ENCODE assay signal across 22 cellular contexts in genomic region chr9:128169492-128169891, GRCh38. TPM values are rescaled to one million over a fixed set of nuclear protein-coding genes. Genes with fewer than 3 reads are reported as not detected.
"Had no signal": no experiment of that assay in that cellular context is flagged by ENCODE, and none has a peak within 500 bp of the region (broad histone marks: within the 10 kb centered on the region; RNA-seq: fewer than 3 reads in every experiment).

No MANE protein-coding gene starts in this region.

- H3K4me3 Mint-ChIP-seq: activated CD8-positive, alpha-beta memory T cell treated with anti-CD3 and anti-CD28 coated beads, Interleukin-2, amount 10 ng/mL, durations not matched to agents 7 days and 5 days; activated T-cell treated with anti-CD3 and anti-CD28 coated beads, Interleukin-2, amount 50 U/mL, for 24 hours; neural crest cell; stimulated activated effector memory CD8-positive, alpha-beta T cell treated with anti-CD3 and anti-CD28 coated beads, Interleukin-12 subunit alpha, Interleukin-12 subunit beta, amount 100 ng/mL, for 72 hours; T-helper 17 cell had no signal

- H3K27me3 Mint-ChIP-seq: activated CD8-positive, alpha-beta memory T cell treated with anti-CD3 and anti-CD28 coated beads, Interleukin-2, amount 10 ng/mL, durations not matched to agents 7 days and 5 days; activated T-cell treated with anti-CD3 and anti-CD28 coated beads, Interleukin-2, amount 50 U/mL, for 24 hours; T-helper 17 cell had no signal

- ATAC-seq: activated CD8-positive, alpha-beta memory T cell treated with anti-CD3 and anti-CD28 coated beads, Interleukin-2, amount 10 ng/mL, durations not matched to agents 7 days and 5 days; heart left ventricle; left ventricle myocardium superior; pancreas; stimulated activated effector memory CD8-positive, alpha-beta T cell treated with anti-CD3 and anti-CD28 coated beads, Interleukin-12 subunit alpha, Interleukin-12 subunit beta, amount 100 ng/mL, for 72 hours; T-helper 17 cell had no signal

- H3K4me3 ChIP-seq: ascending aorta, heart left ventricle, pancreas, skin epidermis, tibial artery, uterus had no signal

- FAIRE-seq: bronchial epithelial cell, colon, endothelial cell of umbilical vein, keratinocyte, pancreas, TTC549 had no signal

- H3K4me1 ChIP-seq: ascending aorta, pancreas, tibial artery, uterus had no signal

- H3K27ac Mint-ChIP-seq: activated CD8-positive, alpha-beta memory T cell treated with anti-CD3 and anti-CD28 coated beads, Interleukin-2, amount 10 ng/mL, durations not matched to agents 7 days and 5 days; stimulated activated effector memory CD8-positive, alpha-beta T cell treated with anti-CD3 and anti-CD28 coated beads, Interleukin-12 subunit alpha, Interleukin-12 subunit beta, amount 100 ng/mL, for 72 hours; T-helper 17 cell had no signal

- H3K27ac ChIP-seq: ascending aorta, heart left ventricle, pancreas, skin epidermis, tibial artery, uterus had no signal

- H3K9me3 ChIP-seq: ascending aorta, heart left ventricle, pancreas, tibial artery, uterus had no signal

- H3K36me3 ChIP-seq: uterus had no signal

- DNase-seq: activated CD4-positive, CD25-positive, alpha-beta regulatory T cell; activated CD8-positive, alpha-beta memory T cell treated with anti-CD3 and anti-CD28 coated beads, Interleukin-2, amount 10 ng/mL, durations not matched to agents 7 days and 5 days; activated effector memory CD4-positive, alpha-beta T cell treated with anti-CD3 and anti-CD28 coated beads, Interleukin-2, amount 50 U/mL, for 16 hours; activated T-cell treated with anti-CD3 and anti-CD28 coated beads, Interleukin-2, amount 50 U/mL, for 24 hours; foreskin melanocyte; heart left ventricle; left ventricle myocardium superior; mesendoderm; pancreas; retina; T-helper 17 cell; tibial artery; uterus had no signal

- H3K9me3 Mint-ChIP-seq: activated T-cell treated with anti-CD3 and anti-CD28 coated beads, Interleukin-2, amount 50 U/mL, for 24 hours; neural crest cell; stimulated activated effector memory CD8-positive, alpha-beta T cell treated with anti-CD3 and anti-CD28 coated beads, Interleukin-12 subunit alpha, Interleukin-12 subunit beta, amount 100 ng/mL, for 72 hours had no signal

- H3K27me3 ChIP-seq: ascending aorta, heart left ventricle, pancreas, tibial artery, uterus had no signal

- H3K4me1 Mint-ChIP-seq: activated CD8-positive, alpha-beta memory T cell treated with anti-CD3 and anti-CD28 coated beads, Interleukin-2, amount 10 ng/mL, durations not matched to agents 7 days and 5 days; neural crest cell; stimulated activated effector memory CD8-positive, alpha-beta T cell treated with anti-CD3 and anti-CD28 coated beads, Interleukin-12 subunit alpha, Interleukin-12 subunit beta, amount 100 ng/mL, for 72 hours had no signal

RNA-seq across cellular contexts. Expression of gene LCN2, which starts 20.2 kb away (rescaled TPM):
- total RNA-seq: activated CD8-positive, alpha-beta memory T cell treated with anti-CD3 and anti-CD28 coated beads, Interleukin-2, amount 10 ng/mL, durations not matched to agents 7 days and 5 days; ascending aorta; endothelial cell of umbilical vein; neural crest cell had no signal
- polyA plus RNA-seq: endothelial cell of umbilical vein had no signal
